ENCODE assay signal across 1 cellular context in genomic region chr10:73110345-73110849, GRCh38.
TF ChIP-seq lines count a peak whose summit lies in the region.

Gene NUDT13, plus strand, starts transcription at chr10:73110455. Its CDS starts 3,911 bp downstream, at chr10:73114366.

TF ChIP-seq in K562, 482 proteins besides CTCF, POLR2A, EP300 and RAD21 (continued from another document and continues in another):
- TF ChIP-seq MGA (IDR thresholded peaks at IDR 0.05) (no peak), HINFP (tag; conservative IDR thresholded peaks at IDR 0.05; ENCODE audit: low read depth) (no peak), TAF7 (tag; IDR thresholded peaks at IDR 0.05) (no peak), ZNF395 (CRISPR knock-in tag; IDR thresholded peaks at IDR 0.05) (peak; percentile 93), TRIM24 (IDR thresholded peaks at IDR 0.05) (no peak), ASH1L (IDR thresholded peaks at IDR 0.05; ENCODE audit: borderline replicate concordance, low read depth, partially characterized antibody) (peak; percentile 86), RAD51 (IDR thresholded peaks at IDR 0.05; ENCODE audit: borderline replicate concordance, low read depth) (0 out of 2 replicates have a peak, but pooled peaks have one; percentile 7), SMAD2 (IDR thresholded peaks at IDR 0.05; ENCODE audit: low read depth, low read length) (no peak), SP2 (IDR thresholded peaks at IDR 0.05; ENCODE audit: extremely low read depth, low read depth, low read length, poor library complexity, severe bottlenecking) (no peak), ZFPM2 (CRISPR knock-in tag; IDR thresholded peaks at IDR 0.05) (no peak), BCLAF1 (IDR thresholded peaks at IDR 0.05; ENCODE audit: borderline replicate concordance in 1 of 2, control insufficient read depth in 1 of 2, low read depth in 2 of 2, low read length in 1 of 2) (peak in 1 of 2 experiments; percentile 96; a peak in 2 of 4 replicates), USF1 (CRISPR knock-in tag; IDR thresholded peaks at IDR 0.05) (no peak), NR2F6 (CRISPR knock-in tag; IDR thresholded peaks at IDR 0.05) (no peak), MEIS2 (IDR thresholded peaks at IDR 0.05; ENCODE audit: partially characterized antibody) (no peak), ZNF274 (IDR thresholded peaks at IDR 0.05; ENCODE audit: borderline replicate concordance, low read depth, low read length) (no peak), ZEB2 (IDR thresholded peaks at IDR 0.05) (peak; percentile 18; the same call in 1 of the 2 replicates), MTF1 (CRISPR knock-in tag; IDR thresholded peaks at IDR 0.05; ENCODE audit: borderline replicate concordance) (no peak), NBN (IDR thresholded peaks at IDR 0.05; ENCODE audit: low read depth) (no peak), MAFG (tag; conservative IDR thresholded peaks at IDR 0.05) (no peak), ZKSCAN1 (IDR thresholded peaks at IDR 0.05; ENCODE audit: low read depth, low read length) (peak; percentile 48; the same call in 1 of the 2 replicates), THRAP3 (IDR thresholded peaks at IDR 0.05; ENCODE audit: borderline replicate concordance) (peak; percentile 62; the same call in 1 of the 2 replicates), ZNF253 (CRISPR knock-in tag; conservative IDR thresholded peaks at IDR 0.05) (no peak), ZNF263 (CRISPR knock-in tag; IDR thresholded peaks at IDR 0.05; ENCODE audit: borderline replicate concordance) (no peak), TBP (optimal IDR thresholded peaks at IDR 0.05; ENCODE audit: low read depth, low read length) (peak; percentile 86), HDAC8 (tag; IDR thresholded peaks at IDR 0.05) (no peak), ZNF696 (CRISPR knock-in tag; conservative IDR thresholded peaks at IDR 0.05) (no peak), RNF2 (IDR thresholded peaks at IDR 0.05) (peak; percentile 56; the same call in 1 of the 2 replicates), FOXP1 (CRISPR knock-in tag; IDR thresholded peaks at IDR 0.05) (no peak), DIDO1 (tag; IDR thresholded peaks at IDR 0.05; ENCODE audit: low read depth) (peak; percentile 52; the same call in 1 of the 2 replicates), CREB3L1 (IDR thresholded peaks at IDR 0.05; ENCODE audit: borderline replicate concordance, low read depth) (peak; percentile 85), FOSL1 (tag; conservative IDR thresholded peaks at IDR 0.05) (no peak), ZNF655 (CRISPR knock-in tag; IDR thresholded peaks at IDR 0.05) (no peak), MAX (CRISPR knock-in tag; IDR thresholded peaks at IDR 0.05) (no peak), THAP7 (CRISPR knock-in tag; IDR thresholded peaks at IDR 0.05) (peak; percentile 99), MEF2A (IDR thresholded peaks at IDR 0.05; ENCODE audit: control insufficient read depth, low read depth, low read length) (peak; percentile 31), KDM1A (IDR thresholded peaks at IDR 0.05) (no peak), ZNF384 (IDR thresholded peaks at IDR 0.05; ENCODE audit: low read depth, low read length) (peak; percentile 18; the same call in 1 of the 2 replicates)
